8 cellular contexts compared by ENCODE assay signal in the genomic region with DNA sequence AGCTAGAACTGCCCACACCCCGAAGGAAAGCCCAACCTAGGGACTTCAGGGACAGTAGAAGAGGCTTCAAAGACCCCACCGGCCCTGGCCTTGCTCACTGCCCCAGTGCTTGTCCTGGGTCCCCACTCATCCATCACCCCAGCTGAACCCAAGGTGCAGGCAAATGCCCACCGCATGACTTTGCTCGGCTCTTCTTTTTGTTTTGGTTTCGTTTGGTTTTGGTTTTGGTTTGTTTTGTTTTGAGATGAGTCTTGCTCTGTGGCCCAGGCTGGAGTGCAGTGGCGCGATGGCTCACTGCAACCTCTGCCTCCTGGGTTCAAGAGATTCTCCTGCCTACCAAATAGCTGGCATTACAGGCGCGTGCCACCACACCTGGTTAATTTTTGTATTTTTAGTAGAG. TPM values are rescaled to one million over a fixed set of nuclear protein-coding genes. Genes with fewer than 3 reads are reported as not detected.
DNase-seq lines count a peak whose midpoint lies in the region; ATAC-seq and TF ChIP-seq lines count a peak whose summit lies in the region.

No MANE protein-coding gene starts in this region.

- H3K4me2 ChIP-seq in BLaER1 = peak overlapping the region; percentile 91

- peak overlapping the region; percentile 59; the same call in 1 of the 2 replicates for H3K9ac ChIP-seq in BLaER1

- intact Hi-C loops in dorsolateral prefrontal cortex (cut with DNase I) = no loop called here
- intact Hi-C loops in heart right ventricle (cut with DNase I) = loop anchor here in 1 of 10 donors (5.0 kb wide), 1 partner anchor 33 kb away; no protein-coding TSS in a partner anchor

- TF ChIP-seq CTCF in dorsolateral prefrontal cortex (IDR thresholded peaks at IDR 0.05 in 54 of 56, conservative IDR thresholded peaks at IDR 0.05 in 2 of 56; ENCODE audit: low read depth in 1 of 56, partially characterized antibody in 56 of 56) (no peak), heart right ventricle (IDR thresholded peaks at IDR 0.05) (no peak)

- peaks cover 11% of the 10 kb centered on the region; the same call in 1 of the 2 replicates for H4K20me1 ChIP-seq in BLaER1

- ATAC-seq in GM19463 (IDR thresholded peaks at IDR 0.05; ENCODE audit: unreplicated experiment) = peak; percentile 99
- peak; percentile 92 for ATAC-seq in HG03442 (IDR thresholded peaks at IDR 0.05; ENCODE audit: unreplicated experiment)
- ATAC-seq in heart right ventricle = no peak

- peaks cover 98% of the 10 kb centered on the region for H3K4me1 ChIP-seq in BLaER1
- H3K4me1 ChIP-seq in heart right ventricle = peaks cover 48 to 99% (median 88%) of the 10 kb centered on the region in 9 donors

- DNase-seq in activated naive CD4-positive, alpha-beta T cell treated with anti-CD3 and anti-CD28 coated beads, Interleukin-2, amount 50 U/mL, for 16 hours = peak; percentile 26
- no peak for DNase-seq in dorsolateral prefrontal cortex
- no peak for DNase-seq in NCI-H446 (lab: John Stamatoyannopoulos, UW)
- DNase-seq in COLO668 (lab: John Stamatoyannopoulos, UW; ENCODE audit: unreplicated experiment) = no peak
- no peak for DNase-seq in heart right ventricle

- H3K36me3 ChIP-seq in BLaER1 (no peaks in the 10 kb centered on the region), heart right ventricle (no peaks in the 10 kb centered on the region)

- H3K27ac ChIP-seq in BLaER1 = peak overlapping the region; percentile 86
- peak overlapping the region in 1 of 59 donors; percentile 75 for H3K27ac ChIP-seq in dorsolateral prefrontal cortex
- H3K27ac ChIP-seq in heart right ventricle = peak overlapping the region in 4 of 10 donors; percentile 11 to 79 (median 50)

- no peaks in the 10 kb centered on the region for H3K9me3 ChIP-seq in BLaER1
- no peaks in the 10 kb centered on the region for H3K9me3 ChIP-seq in heart right ventricle

- WGBS in heart right ventricle, 2 donors = 75 to 80% methylated on average over 9 of the region's 9 CpGs

- H3K27me3 ChIP-seq in BLaER1 (no peaks in the 10 kb centered on the region), dorsolateral prefrontal cortex (no peaks in the 10 kb centered on the region), heart right ventricle (no peaks in the 10 kb centered on the region)

- peak overlapping the region; percentile 9; the same call in 1 of the 2 replicates for H3K4me3 ChIP-seq in BLaER1
- H3K4me3 ChIP-seq in dorsolateral prefrontal cortex = no peak overlapping the region
- H3K4me3 ChIP-seq in heart right ventricle = no peak overlapping the region

RNA-seq across cellular contexts. Expression of a gene that starts 9.0 kb away (rescaled TPM):
- total RNA-seq in dorsolateral prefrontal cortex (10 to 100 TPM; 16.6 to 63.8 (median 29.8) TPM), heart right ventricle (10 to 100 TPM; 28.7 to 50.2 (median 32.1) TPM)
- polyA plus RNA-seq in heart right ventricle = 10 to 100 TPM in 1 of 2 donors, 1 to 10 TPM in 1; 9.0 to 23.8 TPM

RNA-seq across cellular contexts. Expression of a gene that starts 49.9 kb away (rescaled TPM):
- total RNA-seq in dorsolateral prefrontal cortex = 10 to 100 TPM in 118 of 120 experiments, 1 to 10 TPM in 2; 8.6 to 35.8 (median 18.2) TPM
- total RNA-seq in heart right ventricle = 1 to 10 TPM in 6 of 10 donors, under 1 TPM in 4; 0.81 to 2.2 (median 1.4) TPM
- under 1 TPM; 0.55 to 0.59 TPM for polyA plus RNA-seq in heart right ventricle

Comparison
In these comparisons a context has a peak if more than half of its experiments do, and no peak if none do; other contexts are left out.
1. ATAC-seq: peak in GM19463 (single experiment) and HG03442 (single experiment); none in heart right ventricle (0 of 8).